9 cellular contexts compared by ENCODE assay signal in genomic region chr1:203287896-203288295, GRCh38. TPM values are rescaled to one million over a fixed set of nuclear protein-coding genes. Genes with fewer than 3 reads are reported as not detected.
DNase-seq lines count a peak whose midpoint lies in the region; ATAC-seq and TF ChIP-seq lines count a peak whose summit lies in the region.
"Had no signal": no experiment of that assay in that cellular context is flagged by ENCODE, and none has a peak within 500 bp of the region (broad histone marks: within the 10 kb centered on the region; RNA-seq: fewer than 3 reads in every experiment).

No MANE protein-coding gene starts in this region.

- H3K4me3 ChIP-seq in lung (no peak overlapping the region), suprapubic skin (no peak overlapping the region), PC-3 (ENCODE audit: low read length) (no peak overlapping the region), trophoblast cell (ENCODE audit: low read depth, low read length) (no peak overlapping the region)

- H2BK120ac ChIP-seq in trophoblast cell (ENCODE audit: insufficient read depth, low read length, poor library complexity), result no peak overlapping the region

- no peak for TF ChIP-seq POLR2A in suprapubic skin (IDR thresholded peaks at IDR 0.05)

- H3K4me2 ChIP-seq in PC-3 (ENCODE audit: low read length) (no peak overlapping the region), trophoblast cell (ENCODE audit: low read length) (no peak overlapping the region)

- DNase-seq in activated CD4-positive, alpha-beta T cell treated with anti-CD3 and anti-CD28 coated beads for 36 hours, result no peak
- no peak for DNase-seq in activated CD4-positive, alpha-beta T cell treated with anti-CD3 and anti-CD28 coated beads for 4 hours
- no peak for DNase-seq in activated naive CD4-positive, alpha-beta T cell treated with anti-CD3 and anti-CD28 coated beads, Interleukin-2, amount 50 U/mL, for 72 hours (ENCODE audit: low spot score in 2 of 2)
- DNase-seq in lung (ENCODE audit: low spot score), result no peak
- DNase-seq in suprapubic skin (ENCODE audit: low spot score in 2 of 2), result no peak
- DNase-seq in PC-3, result no peak
- no peak for DNase-seq in trophoblast cell

- H3F3A ChIP-seq in PC-3 (ENCODE audit: low read length, unreplicated experiment), result no peaks in the 10 kb centered on the region

- H3K27ac Mint-ChIP-seq in activated CD4-positive, alpha-beta T cell treated with anti-CD3 and anti-CD28 coated beads for 36 hours, result peak overlapping the region; percentile 98
- peak overlapping the region; percentile 94 to 100 for H3K27ac Mint-ChIP-seq in activated naive CD4-positive, alpha-beta T cell treated with anti-CD3 and anti-CD28 coated beads, Interleukin-2, amount 50 U/mL, for 72 hours

- no peak overlapping the region for H3K23ac ChIP-seq in trophoblast cell (ENCODE audit: low read length)

- peak overlapping the region; percentile 78 for H3K4me3 Mint-ChIP-seq in activated CD4-positive, alpha-beta T cell treated with anti-CD3 and anti-CD28 coated beads for 36 hours

- intact Hi-C loops in activated CD4-positive, alpha-beta T cell treated with anti-CD3 and anti-CD28 coated beads for 36 hours (cut with DNase I, micrococcal nuclease), result loop anchor here in 1 of 2 experiments (1.0 to 5.0 kb wide), 2 partner anchors 15 to 339 kb away; partner anchors contain the start of gene ATP2B4
- intact Hi-C loops in PC-3 (cut with micrococcal nuclease), result no loop called here

- no peak overlapping the region for H4K91ac ChIP-seq in trophoblast cell (ENCODE audit: low read depth, low read length)

- H3K9me3 ChIP-seq in lung (ENCODE audit: control insufficient read depth in 2 of 2, insufficient read depth in 1 of 2, low read length in 1 of 2), result no peaks in the 10 kb centered on the region
- H3K9me3 ChIP-seq in suprapubic skin, result no peaks in the 10 kb centered on the region
- H3K9me3 ChIP-seq in PC-3 (ENCODE audit: low read length), result no peaks in the 10 kb centered on the region
- no peaks in the 10 kb centered on the region for H3K9me3 ChIP-seq in trophoblast cell (ENCODE audit: insufficient read depth, low read depth, low read length)

- H3K14ac ChIP-seq in trophoblast cell (ENCODE audit: low read length), result no peak overlapping the region

- no peaks in the 10 kb centered on the region for H3K79me1 ChIP-seq in trophoblast cell (ENCODE audit: low read length)

- H3K4me1 ChIP-seq in lung (ENCODE audit: control insufficient read depth in 2 of 2, insufficient read depth in 2 of 2, low read length in 2 of 2) (peaks cover 18 to 44% of the 10 kb centered on the region in 2 donors), suprapubic skin (peaks cover 66% of the 10 kb centered on the region), PC-3 (ENCODE audit: insufficient read depth, low read length) (no peaks in the 10 kb centered on the region; the same call in 1 of the 2 replicates), trophoblast cell (ENCODE audit: control insufficient read depth in 1 of 2, insufficient read depth in 2 of 2, low read length in 2 of 2) (peaks cover 11 to 22% of the 10 kb centered on the region in 2 experiments)

- WGBS in lung, 2 donors, result 67 to 72% methylated on average over 5 of the region's 5 CpGs
- 83% methylated on average over 5 of the region's 5 CpGs for WGBS in suprapubic skin
- WGBS in trophoblast cell (ENCODE audit: extremely low coverage, insufficient coverage, insufficient read length), result no CpG with 5 or more reads among the region's 5 CpGs

- no peaks in the 10 kb centered on the region for H3K9me3 Mint-ChIP-seq in activated CD4-positive, alpha-beta T cell treated with anti-CD3 and anti-CD28 coated beads for 36 hours (ENCODE audit: low read depth)
- H3K9me3 Mint-ChIP-seq in activated naive CD4-positive, alpha-beta T cell treated with anti-CD3 and anti-CD28 coated beads, Interleukin-2, amount 50 U/mL, for 72 hours, result no peaks in the 10 kb centered on the region

- H3K27me3 ChIP-seq in lung (ENCODE audit: control insufficient read depth, insufficient read depth) (no peaks in the 10 kb centered on the region), suprapubic skin (no peaks in the 10 kb centered on the region), PC-3 (ENCODE audit: low read length) (peaks cover 46% of the 10 kb centered on the region), trophoblast cell (ENCODE audit: insufficient read depth, low read length) (no peaks in the 10 kb centered on the region)

- H3K4me1 Mint-ChIP-seq in activated CD4-positive, alpha-beta T cell treated with anti-CD3 and anti-CD28 coated beads for 36 hours, result peaks cover 66% of the 10 kb centered on the region

- H2AK5ac ChIP-seq in trophoblast cell (ENCODE audit: low read length), result no peak overlapping the region

- CTCF ChIA-PET in activated CD4-positive, alpha-beta T cell treated with anti-CD3 and anti-CD28 coated beads for 36 hours (lab: Charles Lee), result interaction anchor here (1.6 to 12.6 kb wide), 6 partner anchors 9 to 52 kb away, joined by 6 to 150 read pairs (median 38); no protein-coding TSS in a partner anchor
- CTCF ChIA-PET in PC-3 (lab: Charles Lee), result no interaction called here

- POLR2A ChIA-PET in activated CD4-positive, alpha-beta T cell treated with anti-CD3 and anti-CD28 coated beads for 36 hours (lab: Charles Lee), result interaction anchor here (1.3 to 8.9 kb wide), 5 partner anchors 10 to 37 kb away, joined by 8 to 207 read pairs (median 28); partner anchors contain the start of gene BTG2
- POLR2A ChIA-PET in PC-3 (lab: Charles Lee; ENCODE audit: unreplicated experiment), result no interaction called here

- no peak overlapping the region for H4K12ac ChIP-seq in trophoblast cell (ENCODE audit: low read depth, low read length)

- H2BK5ac ChIP-seq in trophoblast cell (ENCODE audit: low read depth, low read length, poor library complexity), result no peak overlapping the region

- H2AFZ ChIP-seq in PC-3 (ENCODE audit: low read length) (no peak overlapping the region), trophoblast cell (ENCODE audit: insufficient read depth, low read length, poor library complexity) (no peak overlapping the region)

- no peaks in the 10 kb centered on the region for H3K79me2 ChIP-seq in PC-3 (ENCODE audit: low read length)
- no peaks in the 10 kb centered on the region for H3K79me2 ChIP-seq in trophoblast cell (ENCODE audit: control insufficient read depth, insufficient read depth, low read length, poor library complexity)

- no peak overlapping the region for H2BK12ac ChIP-seq in trophoblast cell (ENCODE audit: low read length)

- H3K4ac ChIP-seq in trophoblast cell (ENCODE audit: low read depth, low read length), result no peak overlapping the region

- H3K27ac ChIP-seq in lung (ENCODE audit: low read depth in 1 of 2, low read length in 1 of 2), result peak overlapping the region; percentile 37 to 88
- H3K27ac ChIP-seq in suprapubic skin, result peak overlapping the region; percentile 82
- H3K27ac ChIP-seq in PC-3 (ENCODE audit: low read length), result no peak overlapping the region
- no peak overlapping the region for H3K27ac ChIP-seq in trophoblast cell (ENCODE audit: low read depth, low read length)

- no peaks in the 10 kb centered on the region for H3K27me3 Mint-ChIP-seq in activated CD4-positive, alpha-beta T cell treated with anti-CD3 and anti-CD28 coated beads for 36 hours

- no peaks in the 10 kb centered on the region for H4K20me1 ChIP-seq in PC-3 (ENCODE audit: low read length)

- no peak overlapping the region for H4K8ac ChIP-seq in trophoblast cell (ENCODE audit: low read depth, low read length)

- H3K9me2 ChIP-seq in PC-3 (replicated peaks; ENCODE audit: low read length), result no peaks in the 10 kb centered on the region

- TF ChIP-seq EP300 in suprapubic skin (IDR thresholded peaks at IDR 0.05), result no peak

- BruUV-seq in PC-3 (replicated peaks; lab: Mats Ljungman, UMichigan), result no TSS peak

- peaks cover 5% of the 10 kb centered on the region for H3K36me3 Mint-ChIP-seq in activated CD4-positive, alpha-beta T cell treated with anti-CD3 and anti-CD28 coated beads for 36 hours (ENCODE audit: low read depth)
- H3K36me3 Mint-ChIP-seq in activated naive CD4-positive, alpha-beta T cell treated with anti-CD3 and anti-CD28 coated beads, Interleukin-2, amount 50 U/mL, for 72 hours, result peaks cover 0 to 15% of the 10 kb centered on the region in 2 donors

- no peak for TF ChIP-seq CTCF in lung (IDR thresholded peaks at IDR 0.05; ENCODE audit: control extremely low read depth, extremely low read depth)
- no peak for TF ChIP-seq CTCF in suprapubic skin (IDR thresholded peaks at IDR 0.05)
- no peak for TF ChIP-seq CTCF in PC-3 (conservative IDR thresholded peaks at IDR 0.05; ENCODE audit: low read depth, low read length)

- H3K9ac ChIP-seq in PC-3 (ENCODE audit: low read length) (no peak overlapping the region), trophoblast cell (ENCODE audit: low read length) (no peak overlapping the region)

- ATAC-seq in activated CD4-positive, alpha-beta T cell treated with anti-CD3 and anti-CD28 coated beads for 36 hours, result no peak
- ATAC-seq in activated naive CD4-positive, alpha-beta T cell treated with anti-CD3 and anti-CD28 coated beads, Interleukin-2, amount 50 U/mL, for 72 hours, result no peak
- ATAC-seq in lung (ENCODE audit: insufficient read depth, low FRiP score) (no peak), GM19467 (IDR thresholded peaks at IDR 0.05; ENCODE audit: unreplicated experiment) (no peak), PC-3 (no peak)

- H3K36me3 ChIP-seq in lung (ENCODE audit: control insufficient read depth in 2 of 2, insufficient read depth in 2 of 2, low read length in 2 of 2) (no peaks in the 10 kb centered on the region), suprapubic skin (no peaks in the 10 kb centered on the region), PC-3 (ENCODE audit: low read depth, low read length) (no peaks in the 10 kb centered on the region), trophoblast cell (ENCODE audit: control insufficient read depth in 1 of 2, insufficient read depth in 2 of 2, low read length in 2 of 2) (no peaks in the 10 kb centered on the region)

- H3K18ac ChIP-seq in trophoblast cell (ENCODE audit: low read length), result no peak overlapping the region

RNA-seq across cellular contexts. Expression of gene BTG2, which starts 17.4 kb away (rescaled TPM):
- total RNA-seq in activated CD4-positive, alpha-beta T cell treated with anti-CD3 and anti-CD28 coated beads for 36 hours, result 100 to 1,000 TPM; 114 to 142 TPM
- total RNA-seq in activated naive CD4-positive, alpha-beta T cell treated with anti-CD3 and anti-CD28 coated beads, Interleukin-2, amount 50 U/mL, for 72 hours, result 100 to 1,000 TPM in 1 of 2 donors, 10 to 100 TPM in 1; 87.2 to 185 TPM
- total RNA-seq in lung (100 to 1,000 TPM in 1 of 2 donors, 10 to 100 TPM in 1; 51.7 to 118 TPM), suprapubic skin (100 to 1,000 TPM; 160 to 319 (median 193) TPM), PC-3 (2014; rRNA removed) (2.2 and 2.4 TPM in 2 replicates)
- polyA plus RNA-seq in lung, result 10 to 100 TPM; 29.1 to 95.4 TPM
- polyA plus RNA-seq in trophoblast cell (2013), result 28.9 and 30.4 TPM in 2 replicates

RNA-seq across cellular contexts. Expression of gene CHIT1, which starts 58.4 kb away (rescaled TPM):
- under 1 TPM; 0.63 to 0.80 TPM for total RNA-seq in activated CD4-positive, alpha-beta T cell treated with anti-CD3 and anti-CD28 coated beads for 36 hours
- 1 to 10 TPM; 1.3 to 2.2 TPM for total RNA-seq in activated naive CD4-positive, alpha-beta T cell treated with anti-CD3 and anti-CD28 coated beads, Interleukin-2, amount 50 U/mL, for 72 hours
- total RNA-seq in lung (1 to 10 TPM in 1 of 2 donors, under 1 TPM in 1; 0.89 to 1.6 TPM), suprapubic skin (under 1 TPM in 3 of 4 donors, not detected in 1; 0.23 to 0.68 (median 0.32) TPM), PC-3 (2014; rRNA removed) (0.06 TPM in 1 of 2 replicates, not detected in the other)
- 1 to 10 TPM; 2.3 to 4.9 TPM for polyA plus RNA-seq in lung
- polyA plus RNA-seq in trophoblast cell (2013), result not detected in 2 replicates
- total RNA-seq: M059J had no signal

Comparison
In these comparisons a context has a peak if more than half of its experiments do, and no peak if none do; other contexts are left out.
1. H3K27ac ChIP-seq: peak in lung (2 of 2) and suprapubic skin (single experiment); none in PC-3 (single experiment) and trophoblast cell (single experiment).
2. RNA of gene BTG2, which starts 17.4 kb away (total RNA-seq): 160 to 319 TPM in suprapubic skin, 87.2 to 185 TPM in activated naive CD4-positive, alpha-beta T cell treated with anti-CD3 and anti-CD28 coated beads, Interleukin-2, amount 50 U/mL, for 72 hours, 114 to 142 TPM in activated CD4-positive, alpha-beta T cell treated with anti-CD3 and anti-CD28 coated beads for 36 hours and 51.7 to 118 TPM in lung; 2.2 to 2.4 TPM in PC-3; every median in the first group is over 10 times any median in the second.